19 cellular contexts compared by ENCODE assay signal in genomic region chr16:62644030-62644812, GRCh38.
"Had no signal": no experiment of that assay in that cellular context is flagged by ENCODE, and none has a peak within 500 bp of the region (broad histone marks: within the 10 kb centered on the region; RNA-seq: fewer than 3 reads in every experiment).

No MANE protein-coding gene starts in this region.

- H3K9me3 ChIP-seq: colonic mucosa had no signal

- H3K4me2 ChIP-seq: hepatocyte had no signal

- DNase-seq: colonic mucosa; dermis blood vessel endothelial cell; esophagus squamous epithelium; foreskin fibroblast; glutamatergic neuron; kidney; left colon; mammary epithelial cell; naive thymus-derived CD8-positive, alpha-beta T cell; posterior cingulate gyrus; small intestine; stimulated activated CD4-positive, alpha-beta T cell treated with anti-CD3 and anti-CD28 coated beads, Interleukin-12 subunit alpha, Interleukin-12 subunit beta, amount 100 ng/mL, for 4 hours; stimulated activated naive CD4-positive, alpha-beta T cell; stomach; substantia nigra; transverse colon had no signal

- FAIRE-seq: kidney, small intestine had no signal

- H3K27me3 ChIP-seq: colonic mucosa, esophagus squamous epithelium, gastroesophageal sphincter, hepatocyte, stomach, transverse colon had no signal

- H3K4me3 Mint-ChIP-seq: naive thymus-derived CD8-positive, alpha-beta T cell had no signal

- H3K27ac Mint-ChIP-seq: naive thymus-derived CD8-positive, alpha-beta T cell had no signal

- H3K4me1 Mint-ChIP-seq: naive thymus-derived CD8-positive, alpha-beta T cell had no signal

- H3K27me3 Mint-ChIP-seq: naive thymus-derived CD8-positive, alpha-beta T cell had no signal

- H3K36me3 ChIP-seq: colonic mucosa, esophagus squamous epithelium, gastroesophageal sphincter, stomach, thoracic aorta, transverse colon had no signal

- H3K27ac ChIP-seq: colonic mucosa, esophagus squamous epithelium, gastroesophageal sphincter, hepatocyte, stomach, thoracic aorta, transverse colon had no signal

- H2AFZ ChIP-seq: hepatocyte had no signal

- H3K4me3 ChIP-seq: colonic mucosa, esophagus squamous epithelium, gastroesophageal sphincter, hepatocyte, stomach, thoracic aorta, transverse colon had no signal

- H3K4me1 ChIP-seq: colonic mucosa, esophagus squamous epithelium, gastroesophageal sphincter, stomach, transverse colon had no signal

- ATAC-seq: gastroesophageal sphincter; left colon; naive thymus-derived CD8-positive, alpha-beta T cell had no signal
